In the genomic region with DNA sequence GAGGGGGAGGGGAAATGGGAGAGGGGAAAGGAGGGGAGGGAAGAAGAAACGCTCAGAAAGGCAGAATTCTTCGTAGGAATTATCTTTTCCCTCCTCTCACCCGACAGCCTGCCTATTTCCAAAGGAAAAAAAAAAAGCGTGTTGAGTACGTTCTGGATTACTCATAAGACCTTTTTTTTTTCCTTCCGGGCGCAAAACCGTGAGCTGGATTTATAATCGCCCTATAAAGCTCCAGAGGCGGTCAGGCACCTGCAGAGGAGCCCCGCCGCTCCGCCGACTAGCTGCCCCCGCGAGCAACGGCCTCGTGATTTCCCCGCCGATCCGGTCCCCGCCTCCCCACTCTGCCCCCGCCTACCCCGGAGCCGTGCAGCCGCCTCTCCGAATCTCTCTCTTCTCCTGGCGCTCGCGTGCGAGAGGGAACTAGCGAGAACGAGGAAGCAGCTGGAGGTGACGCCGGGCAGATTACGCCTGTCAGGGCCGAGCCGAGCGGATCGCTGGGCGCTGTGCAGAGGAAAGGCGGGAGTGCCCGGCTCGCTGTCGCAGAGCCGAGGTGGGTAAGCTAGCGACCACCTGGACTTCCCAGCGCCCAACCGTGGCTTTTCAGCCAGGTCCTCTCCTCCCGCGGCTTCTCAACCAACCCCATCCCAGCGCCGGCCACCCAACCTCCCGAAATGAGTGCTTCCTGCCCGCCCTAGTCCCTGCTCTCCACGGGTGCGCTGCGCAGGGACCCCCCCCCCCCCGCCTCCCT, we compare ENCODE assay signal across 8 cellular contexts. TPM values are rescaled to one million over a fixed set of nuclear protein-coding genes. Genes with fewer than 3 reads are reported as not detected.
DNase-seq lines count a peak whose midpoint lies in the region; ATAC-seq and TF ChIP-seq lines count a peak whose summit lies in the region.

A gene (plus strand): TSS at position 389 of the 748 bp plus-strand sequence. CDS start 1,705 bp downstream, outside the sequence.

- ATAC-seq in GM21786 (IDR thresholded peaks at IDR 0.05; ENCODE audit: unreplicated experiment), result no peak

- H3K4me3 ChIP-seq in GM08714 (ENCODE audit: low read length), result peak within 1 kb of the TSS; percentile 54; the same call in 1 of the 2 replicates
- peak within 1 kb of the TSS; percentile 62 for H3K4me3 ChIP-seq in epithelial cell of proximal tubule (ENCODE audit: low read depth, low read length)
- H3K4me3 ChIP-seq in muscle layer of duodenum (ENCODE audit: low read depth in 1 of 2, low read length in 2 of 2), result peak within 1 kb of the TSS; percentile 64 to 68

- TF ChIP-seq CTCF in epithelial cell of proximal tubule (conservative IDR thresholded peaks at IDR 0.05; ENCODE audit: low read depth, low read length), result no peak

- no peak within 1 kb of the TSS for H3K27ac ChIP-seq in muscle layer of duodenum (ENCODE audit: low read length)

- H3K36me3 ChIP-seq in muscle layer of duodenum (ENCODE audit: control insufficient read depth in 1 of 2, insufficient read depth in 2 of 2, low read length in 2 of 2), result no peaks in the 10 kb centered on the region

- H3K27me3 ChIP-seq in muscle layer of duodenum (ENCODE audit: low read depth, low read length), result peaks cover 78% of the 10 kb centered on the region

- peaks cover 13 to 70% of the 10 kb centered on the region in 2 donors for H3K4me1 ChIP-seq in muscle layer of duodenum (ENCODE audit: control insufficient read depth in 1 of 2, insufficient read depth in 2 of 2, low read length in 2 of 2)

- peaks cover 0 to 9% of the 10 kb centered on the region in 2 donors for H3K9me3 ChIP-seq in muscle layer of duodenum (ENCODE audit: control insufficient read depth in 1 of 2, low read length in 2 of 2)

- peak; percentile 78 for DNase-seq in HK-2 (ENCODE audit: unreplicated experiment)
- DNase-seq in NCI-H748 (lab: John Stamatoyannopoulos, UW; ENCODE audit: unreplicated experiment), result peak; percentile 95
- DNase-seq in activated CD8-positive, alpha-beta memory T cell treated with anti-CD3 and anti-CD28 coated beads for 24 hours, result peak; percentile 84
- DNase-seq in epithelial cell of proximal tubule (ENCODE audit: low read depth), result no peak
- DNase-seq in stimulated activated naive CD4-positive, alpha-beta T cell (lab: John Stamatoyannopoulos, UW), result peak in 5 of 6 experiments; percentile 12 to 24 (median 22)

RNA-seq across cellular contexts. Expression of the gene that starts here (rescaled TPM):
- total RNA-seq in epithelial cell of proximal tubule, result 0.36 and 5.6 TPM in 2 replicates
